Comparison of ENCODE assay signal across 1 cellular context in genomic region chr14:24438198-24439095, GRCh38.
TF ChIP-seq lines count a peak whose summit lies in the region.

No MANE protein-coding gene starts in this region.

TF ChIP-seq in HepG2, 621 proteins besides CTCF, POLR2A, EP300 and RAD21:
- TF ChIP-seq SNAPC2 (CRISPR knock-in tag; IDR thresholded peaks at IDR 0.05) (0 out of 2 replicates have a peak, but pooled peaks have one; percentile 18), PAF1 (CRISPR knock-in tag; IDR thresholded peaks at IDR 0.05) (peak; percentile 75; the same call in 1 of the 2 replicates), ZNF607 (CRISPR knock-in tag; IDR thresholded peaks at IDR 0.05; ENCODE audit: borderline replicate concordance) (peak; percentile 32; the same call in 1 of the 2 replicates), REPIN1 (CRISPR knock-in tag; IDR thresholded peaks at IDR 0.05; ENCODE audit: borderline replicate concordance, low read depth) (peak; percentile 19; the same call in 1 of the 2 replicates), RBM22 (optimal IDR thresholded peaks at IDR 0.05; ENCODE audit: low read length) (peak; percentile 53), CERS6 (CRISPR knock-in tag; IDR thresholded peaks at IDR 0.05) (0 out of 2 replicates have a peak, but pooled peaks have one; percentile 8), TOPORS (CRISPR knock-in tag; IDR thresholded peaks at IDR 0.05) (0 out of 2 replicates have a peak, but pooled peaks have one; percentile 54), FOXA3 (CRISPR knock-in tag; IDR thresholded peaks at IDR 0.05) (peak; percentile 6), ZBTB21 (CRISPR knock-in tag; IDR thresholded peaks at IDR 0.05) (no peak), AGO2 (optimal IDR thresholded peaks at IDR 0.05; ENCODE audit: low read depth, low read length) (peak; percentile 47), ZNF512 (CRISPR knock-in tag; IDR thresholded peaks at IDR 0.05) (no peak), NONO (IDR thresholded peaks at IDR 0.05) (no peak), NONO (CRISPR knock-in tag; conservative IDR thresholded peaks at IDR 0.05) (peak; percentile 57; the same call in 1 of the 2 replicates), ZSCAN9 (CRISPR knock-in tag; IDR thresholded peaks at IDR 0.05; ENCODE audit: borderline replicate concordance) (no peak), ARID4A (CRISPR knock-in tag; IDR thresholded peaks at IDR 0.05; ENCODE audit: borderline replicate concordance) (peak; percentile 5; the same call in 1 of the 2 replicates), ZNF589 (CRISPR knock-in tag; conservative IDR thresholded peaks at IDR 0.05) (peak; percentile 55; the same call in 1 of the 2 replicates), POLR2AphosphoS2 (IDR thresholded peaks at IDR 0.05; ENCODE audit: low read depth, low read length) (peak; percentile 27; the same call in 1 of the 2 replicates), KDM2A (CRISPR knock-in tag; IDR thresholded peaks at IDR 0.05; ENCODE audit: borderline replicate concordance, low read depth) (0 out of 2 replicates have a peak, but pooled peaks have one; percentile 24), ZNF562 (CRISPR knock-in tag; IDR thresholded peaks at IDR 0.05; ENCODE audit: borderline replicate concordance) (0 out of 2 replicates have a peak, but pooled peaks have one; percentile 42), HDAC2 (CRISPR knock-in tag; IDR thresholded peaks at IDR 0.05) (no peak)
TF ChIP-seq in HepG2: peak in this region for 15.
